In the genomic region with DNA sequence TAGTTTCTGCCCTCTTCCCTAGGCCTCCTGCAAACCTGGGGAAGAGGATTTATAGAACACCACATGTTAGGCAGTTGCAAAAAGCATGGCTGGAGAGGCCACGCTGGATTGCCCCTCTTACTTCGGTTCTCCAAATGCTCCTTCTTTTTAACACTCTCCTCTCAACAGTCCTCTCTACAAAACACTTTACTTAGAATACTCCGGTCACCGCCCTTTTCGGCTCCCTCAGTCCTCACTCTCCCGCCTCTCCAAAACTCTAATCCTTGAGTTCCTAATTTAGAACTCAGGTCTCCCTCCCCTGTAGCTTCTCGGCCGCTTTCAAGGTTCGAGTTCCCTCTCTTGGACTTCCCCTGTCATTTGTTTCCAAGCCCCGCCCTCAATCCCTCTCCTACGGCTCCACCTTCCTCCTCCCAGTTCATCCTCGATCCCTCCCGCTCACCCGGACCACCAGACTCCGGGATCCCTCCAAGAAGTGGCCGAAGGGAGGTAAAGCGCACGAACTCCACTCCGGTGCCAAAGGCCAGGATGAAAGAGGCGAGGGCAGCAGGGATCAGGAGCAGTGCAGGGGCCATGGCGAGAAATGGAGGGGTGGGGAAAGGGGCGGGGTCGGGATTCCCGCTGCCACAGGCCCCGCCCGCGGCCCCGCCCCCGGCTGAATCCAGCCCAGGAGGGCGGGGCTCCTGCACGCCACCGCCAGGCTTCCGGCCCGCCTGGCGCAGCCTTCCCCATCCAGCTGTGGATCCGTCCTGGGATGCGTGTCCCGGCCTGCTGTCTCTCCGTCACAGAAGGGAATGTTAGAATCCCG, we compare ENCODE assay signal across 1 cellular context.
TF ChIP-seq lines count a peak whose summit lies in the region.

A gene with protein sequence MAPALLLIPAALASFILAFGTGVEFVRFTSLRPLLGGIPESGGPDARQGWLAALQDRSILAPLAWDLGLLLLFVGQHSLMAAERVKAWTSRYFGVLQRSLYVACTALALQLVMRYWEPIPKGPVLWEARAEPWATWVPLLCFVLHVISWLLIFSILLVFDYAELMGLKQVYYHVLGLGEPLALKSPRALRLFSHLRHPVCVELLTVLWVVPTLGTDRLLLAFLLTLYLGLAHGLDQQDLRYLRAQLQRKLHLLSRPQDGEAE (minus strand): TSS at position 582 of the 805 bp plus-strand sequence. CDS start 10 bp downstream, at position 572.

TF ChIP-seq in HepG2, 621 proteins besides CTCF, POLR2A, EP300 and RAD21 (continued from another document and continues in another):
- TF ChIP-seq FUBP1 (CRISPR knock-in tag; IDR thresholded peaks at IDR 0.05; ENCODE audit: borderline replicate concordance) (no peak), ZC3H13 (CRISPR knock-in tag; IDR thresholded peaks at IDR 0.05) (0 out of 2 replicates have a peak, but pooled peaks have one; percentile 19), HDAC6 (IDR thresholded peaks at IDR 0.05; ENCODE audit: low read depth, low read length) (no peak), ZNF562 (CRISPR knock-in tag; IDR thresholded peaks at IDR 0.05; ENCODE audit: borderline replicate concordance) (no peak), ZNF501 (CRISPR knock-in tag; IDR thresholded peaks at IDR 0.05) (peak; percentile 64; the same call in 1 of the 2 replicates), THAP7 (CRISPR knock-in tag; IDR thresholded peaks at IDR 0.05) (no peak), ZNF264 (CRISPR knock-in tag; IDR thresholded peaks at IDR 0.05) (0 out of 2 replicates have a peak, but pooled peaks have one; percentile 33), DMAP1 (CRISPR knock-in tag; IDR thresholded peaks at IDR 0.05) (peak; percentile 55; the same call in 1 of the 2 replicates), POLR2AphosphoS2 (IDR thresholded peaks at IDR 0.05; ENCODE audit: low read depth, low read length) (no peak), ZNF674 (CRISPR knock-in tag; IDR thresholded peaks at IDR 0.05; ENCODE audit: low read depth) (no peak), HDAC2 (CRISPR knock-in tag; IDR thresholded peaks at IDR 0.05) (peak; percentile 59; the same call in 1 of the 2 replicates), ZNF282 (IDR thresholded peaks at IDR 0.05; ENCODE audit: partially characterized antibody) (no peak), ZIK1 (CRISPR knock-in tag; IDR thresholded peaks at IDR 0.05; ENCODE audit: borderline replicate concordance, low read depth) (no peak), ZNF691 (CRISPR knock-in tag; IDR thresholded peaks at IDR 0.05; ENCODE audit: borderline replicate concordance, low read depth) (no peak), SIX4 (CRISPR knock-in tag; IDR thresholded peaks at IDR 0.05) (no peak), ZNF746 (CRISPR knock-in tag; IDR thresholded peaks at IDR 0.05) (no peak), TAF15 (IDR thresholded peaks at IDR 0.05; ENCODE audit: low read depth, low read length, poor library complexity, severe bottlenecking) (peak; percentile 52), ISL2 (CRISPR knock-in tag; IDR thresholded peaks at IDR 0.05) (no peak), ZNF775 (CRISPR knock-in tag; IDR thresholded peaks at IDR 0.05; ENCODE audit: borderline replicate concordance) (no peak), HNF1B (CRISPR knock-in tag; IDR thresholded peaks at IDR 0.05) (0 out of 2 replicates have a peak, but pooled peaks have one; percentile 19), ZNF549 (CRISPR knock-in tag; IDR thresholded peaks at IDR 0.05) (no peak), ZNF724P (CRISPR knock-in tag; IDR thresholded peaks at IDR 0.05; ENCODE audit: borderline replicate concordance) (no peak), RAD51 (IDR thresholded peaks at IDR 0.05; ENCODE audit: borderline replicate concordance) (no peak), CENPX (CRISPR knock-in tag; IDR thresholded peaks at IDR 0.05) (no peak), MXD4 (CRISPR knock-in tag; IDR thresholded peaks at IDR 0.05) (peak; percentile 50; the same call in 1 of the 2 replicates), NR0B2 (CRISPR knock-in tag; IDR thresholded peaks at IDR 0.05) (no peak), ZNF644 (CRISPR knock-in tag; IDR thresholded peaks at IDR 0.05; ENCODE audit: low read depth) (no peak), ZBTB7A (CRISPR knock-in tag; IDR thresholded peaks at IDR 0.05) (no peak), ZSCAN22 (CRISPR knock-in tag; IDR thresholded peaks at IDR 0.05) (no peak), WIZ (CRISPR knock-in tag; IDR thresholded peaks at IDR 0.05) (no peak), TIGD3 (CRISPR knock-in tag; IDR thresholded peaks at IDR 0.05; ENCODE audit: borderline replicate concordance) (no peak), DNMT3B (CRISPR knock-in tag; conservative IDR thresholded peaks at IDR 0.05) (no peak), ZNF740 (CRISPR knock-in tag; IDR thresholded peaks at IDR 0.05) (no peak), POLR2G (IDR thresholded peaks at IDR 0.05; ENCODE audit: low read depth, low read length) (peak; percentile 85)
- TF ChIP-seq, protein P1, sequence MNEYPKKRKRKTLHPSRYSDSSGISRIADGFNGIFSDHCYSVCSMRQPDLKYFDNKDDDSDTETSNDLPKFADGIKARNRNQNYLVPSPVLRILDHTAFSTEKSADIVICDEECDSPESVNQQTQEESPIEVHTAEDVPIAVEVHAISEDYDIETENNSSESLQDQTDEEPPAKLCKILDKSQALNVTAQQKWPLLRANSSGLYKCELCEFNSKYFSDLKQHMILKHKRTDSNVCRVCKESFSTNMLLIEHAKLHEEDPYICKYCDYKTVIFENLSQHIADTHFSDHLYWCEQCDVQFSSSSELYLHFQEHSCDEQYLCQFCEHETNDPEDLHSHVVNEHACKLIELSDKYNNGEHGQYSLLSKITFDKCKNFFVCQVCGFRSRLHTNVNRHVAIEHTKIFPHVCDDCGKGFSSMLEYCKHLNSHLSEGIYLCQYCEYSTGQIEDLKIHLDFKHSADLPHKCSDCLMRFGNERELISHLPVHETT (CRISPR knock-in tag; conservative IDR thresholded peaks at IDR 0.05) = no peak
- TF ChIP-seq, protein P2, sequence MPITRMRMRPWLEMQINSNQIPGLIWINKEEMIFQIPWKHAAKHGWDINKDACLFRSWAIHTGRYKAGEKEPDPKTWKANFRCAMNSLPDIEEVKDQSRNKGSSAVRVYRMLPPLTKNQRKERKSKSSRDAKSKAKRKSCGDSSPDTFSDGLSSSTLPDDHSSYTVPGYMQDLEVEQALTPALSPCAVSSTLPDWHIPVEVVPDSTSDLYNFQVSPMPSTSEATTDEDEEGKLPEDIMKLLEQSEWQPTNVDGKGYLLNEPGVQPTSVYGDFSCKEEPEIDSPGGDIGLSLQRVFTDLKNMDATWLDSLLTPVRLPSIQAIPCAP (CRISPR knock-in tag; IDR thresholded peaks at IDR 0.05; ENCODE audit: low read depth) = no peak
- TF ChIP-seq, protein P3, sequence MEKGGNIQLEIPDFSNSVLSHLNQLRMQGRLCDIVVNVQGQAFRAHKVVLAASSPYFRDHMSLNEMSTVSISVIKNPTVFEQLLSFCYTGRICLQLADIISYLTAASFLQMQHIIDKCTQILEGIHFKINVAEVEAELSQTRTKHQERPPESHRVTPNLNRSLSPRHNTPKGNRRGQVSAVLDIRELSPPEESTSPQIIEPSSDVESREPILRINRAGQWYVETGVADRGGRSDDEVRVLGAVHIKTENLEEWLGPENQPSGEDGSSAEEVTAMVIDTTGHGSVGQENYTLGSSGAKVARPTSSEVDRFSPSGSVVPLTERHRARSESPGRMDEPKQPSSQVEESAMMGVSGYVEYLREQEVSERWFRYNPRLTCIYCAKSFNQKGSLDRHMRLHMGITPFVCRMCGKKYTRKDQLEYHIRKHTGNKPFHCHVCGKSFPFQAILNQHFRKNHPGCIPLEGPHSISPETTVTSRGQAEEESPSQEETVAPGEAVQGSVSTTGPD (CRISPR knock-in tag; IDR thresholded peaks at IDR 0.05) = no peak
- TF ChIP-seq, protein P4, sequence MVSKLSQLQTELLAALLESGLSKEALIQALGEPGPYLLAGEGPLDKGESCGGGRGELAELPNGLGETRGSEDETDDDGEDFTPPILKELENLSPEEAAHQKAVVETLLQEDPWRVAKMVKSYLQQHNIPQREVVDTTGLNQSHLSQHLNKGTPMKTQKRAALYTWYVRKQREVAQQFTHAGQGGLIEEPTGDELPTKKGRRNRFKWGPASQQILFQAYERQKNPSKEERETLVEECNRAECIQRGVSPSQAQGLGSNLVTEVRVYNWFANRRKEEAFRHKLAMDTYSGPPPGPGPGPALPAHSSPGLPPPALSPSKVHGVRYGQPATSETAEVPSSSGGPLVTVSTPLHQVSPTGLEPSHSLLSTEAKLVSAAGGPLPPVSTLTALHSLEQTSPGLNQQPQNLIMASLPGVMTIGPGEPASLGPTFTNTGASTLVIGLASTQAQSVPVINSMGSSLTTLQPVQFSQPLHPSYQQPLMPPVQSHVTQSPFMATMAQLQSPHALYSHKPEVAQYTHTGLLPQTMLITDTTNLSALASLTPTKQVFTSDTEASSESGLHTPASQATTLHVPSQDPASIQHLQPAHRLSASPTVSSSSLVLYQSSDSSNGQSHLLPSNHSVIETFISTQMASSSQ (IDR thresholded peaks at IDR 0.05; ENCODE audit: low read depth) = no peak
- TF ChIP-seq, protein P4 (CRISPR knock-in tag; IDR thresholded peaks at IDR 0.05; ENCODE audit: borderline replicate concordance) = no peak
- TF ChIP-seq, protein P5, sequence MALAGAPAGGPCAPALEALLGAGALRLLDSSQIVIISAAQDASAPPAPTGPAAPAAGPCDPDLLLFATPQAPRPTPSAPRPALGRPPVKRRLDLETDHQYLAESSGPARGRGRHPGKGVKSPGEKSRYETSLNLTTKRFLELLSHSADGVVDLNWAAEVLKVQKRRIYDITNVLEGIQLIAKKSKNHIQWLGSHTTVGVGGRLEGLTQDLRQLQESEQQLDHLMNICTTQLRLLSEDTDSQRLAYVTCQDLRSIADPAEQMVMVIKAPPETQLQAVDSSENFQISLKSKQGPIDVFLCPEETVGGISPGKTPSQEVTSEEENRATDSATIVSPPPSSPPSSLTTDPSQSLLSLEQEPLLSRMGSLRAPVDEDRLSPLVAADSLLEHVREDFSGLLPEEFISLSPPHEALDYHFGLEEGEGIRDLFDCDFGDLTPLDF (CRISPR knock-in tag; IDR thresholded peaks at IDR 0.05) = peak; percentile 59
